In genomic region chr3:43995929-43996378, GRCh38 we compare ENCODE assay signal across 9 cellular contexts.
DNase-seq lines count a peak whose midpoint lies in the region; ATAC-seq, FAIRE-seq and TF ChIP-seq lines count a peak whose summit lies in the region.
"Had no signal": no experiment of that assay in that cellular context is flagged by ENCODE, and none has a peak within 500 bp of the region (broad histone marks: within the 10 kb centered on the region; RNA-seq: fewer than 3 reads in every experiment).

No MANE protein-coding gene starts in this region.

- H2BK120ac ChIP-seq in neuronal stem cell (ENCODE audit: low read depth, low read length), result peak overlapping the region; percentile 83

- H3K27me3 Mint-ChIP-seq in Calu3 (ENCODE audit: unreplicated experiment), result peaks cover 64% of the 10 kb centered on the region

- H3K4ac ChIP-seq in neuronal stem cell (ENCODE audit: low read length), result no peak overlapping the region

- peak overlapping the region; percentile 52 for H3K18ac ChIP-seq in neuronal stem cell (ENCODE audit: low read length)

- H4K8ac ChIP-seq in neuronal stem cell (ENCODE audit: low read depth, low read length), result no peak overlapping the region

- H3K4me3 Mint-ChIP-seq in Calu3 (ENCODE audit: low read depth, unreplicated experiment), result peak overlapping the region; percentile 73

- H3K4me3 ChIP-seq in MM.1S (ENCODE audit: low read length) (peak overlapping the region; percentile 89), bronchial epithelial cell (ENCODE audit: low read depth, low read length) (peak overlapping the region; percentile 51), neuronal stem cell (ENCODE audit: low read length in 2 of 2) (peak overlapping the region in 1 of 2 donors; percentile 75), MG63 (no peak overlapping the region)

- peaks cover 19% of the 10 kb centered on the region for H3K4me1 Mint-ChIP-seq in Calu3 (ENCODE audit: low read depth, unreplicated experiment)

- no peaks in the 10 kb centered on the region for H4K20me1 ChIP-seq in MM.1S (ENCODE audit: insufficient read depth, low read length)

- no peak overlapping the region for H4K91ac ChIP-seq in neuronal stem cell (ENCODE audit: low read depth, low read length, poor library complexity)

- H3K9me3 Mint-ChIP-seq in Calu3 (ENCODE audit: low read depth, unreplicated experiment), result no peaks in the 10 kb centered on the region

- FAIRE-seq in bronchial epithelial cell (lab: Jason Lieb, UNC), result no peak
- FAIRE-seq: islet of Langerhans had no signal

- H3K9ac ChIP-seq in MM.1S (ENCODE audit: low read length), result peak overlapping the region; percentile 5; the same call in 1 of the 2 replicates
- H3K9ac ChIP-seq in neuronal stem cell (ENCODE audit: low read depth, low read length, poor library complexity), result peak overlapping the region; percentile 84

- peak overlapping the region; percentile 94 for H2BK15ac ChIP-seq in neuronal stem cell (ENCODE audit: low read length)

- H3K23ac ChIP-seq in neuronal stem cell (ENCODE audit: low read depth, low read length, poor library complexity), result peak overlapping the region; percentile 80

- H3K36me3 Mint-ChIP-seq in Calu3 (ENCODE audit: insufficient read depth, unreplicated experiment), result peaks cover 28% of the 10 kb centered on the region

- no CpG with 5 or more reads among the region's 18 CpGs for WGBS in neuronal stem cell (ENCODE audit: extremely low coverage in 2 of 2, insufficient read length in 2 of 2, insufficient replicate concordance in 1 of 2), 2 donors

- CTCF ChIA-PET in Calu3 (lab: Charles Lee), result interaction anchor here (0.6 to 1.2 kb wide), 2 partner anchors 78 to 257 kb away, joined by 3 read pairs; no protein-coding TSS in a partner anchor

- peaks cover 10% of the 10 kb centered on the region; the same call in 1 of the 2 replicates for H3F3A ChIP-seq in MM.1S (ENCODE audit: insufficient read depth, low read length)

- peak overlapping the region; percentile 92 for H2AK5ac ChIP-seq in neuronal stem cell (ENCODE audit: low read depth, low read length)

- no peak for ATAC-seq in HG02884 (IDR thresholded peaks at IDR 0.05; ENCODE audit: unreplicated experiment)

- H3K9me3 ChIP-seq in MM.1S (replicated peaks; ENCODE audit: insufficient read depth, low read length) (no peaks in the 10 kb centered on the region), neuronal stem cell (replicated peaks in 1 of 2; ENCODE audit: control insufficient read depth in 2 of 2, insufficient read depth in 1 of 2, low read depth in 1 of 2, low read length in 2 of 2) (peaks cover 6% of the 10 kb centered on the region in 2 donors), MG63 (no peaks in the 10 kb centered on the region)

- peak overlapping the region; percentile 56 for H2AFZ ChIP-seq in MM.1S (ENCODE audit: low read length)
- peak overlapping the region; percentile 86 for H2AFZ ChIP-seq in neuronal stem cell (ENCODE audit: low read length)

- BruUV-seq in Calu3 (replicated peaks; lab: Mats Ljungman, UMichigan), result no TSS peak

- H3K9me2 ChIP-seq in MM.1S (replicated peaks; ENCODE audit: insufficient read depth, low read length), result no peaks in the 10 kb centered on the region

- H3K4me1 ChIP-seq in MM.1S (ENCODE audit: low read length) (peaks cover 24% of the 10 kb centered on the region), neuronal stem cell (ENCODE audit: control insufficient read depth in 2 of 2, insufficient read depth in 1 of 2, low read depth in 1 of 2, low read length in 2 of 2) (peaks cover 9 to 29% of the 10 kb centered on the region in 2 donors)

- DNase-seq in Calu3 (no peak), MM.1S (peak; percentile 19), bronchial epithelial cell (ENCODE audit: low read depth) (peak; percentile 13), neuronal stem cell (ENCODE audit: low spot score) (no peak), epidermal melanocyte (ENCODE audit: insufficient read length, low spot score) (no peak), MG63 (no peak), ureter (ENCODE audit: low spot score) (no peak)

- H3K27me3 ChIP-seq in MM.1S (replicated peaks; ENCODE audit: insufficient read depth, low read length) (peaks cover 16% of the 10 kb centered on the region; the same call in 1 of the 2 replicates), bronchial epithelial cell (ENCODE audit: control insufficient read depth, insufficient read depth, low read length) (peaks cover 26% of the 10 kb centered on the region), neuronal stem cell (ENCODE audit: control insufficient read depth in 3 of 3, insufficient read depth in 3 of 3, low read depth in 1 of 3, low read length in 3 of 3) (peaks cover 37 to 82% (median 62%) of the 10 kb centered on the region in 3 experiments), MG63 (peaks cover 48% of the 10 kb centered on the region)

- no peak overlapping the region for H3K14ac ChIP-seq in neuronal stem cell (ENCODE audit: low read length)

- peak overlapping the region; percentile 86 for H3K4me2 ChIP-seq in MM.1S (ENCODE audit: low read depth, low read length)
- peak overlapping the region; percentile 98 for H3K4me2 ChIP-seq in neuronal stem cell (ENCODE audit: insufficient read depth, low read length, poor library complexity, severe bottlenecking)

- no peaks in the 10 kb centered on the region for H3K79me1 ChIP-seq in neuronal stem cell (ENCODE audit: low read depth, low read length)

- peaks cover 11% of the 10 kb centered on the region for H3K79me2 ChIP-seq in MM.1S (ENCODE audit: low read length)

- no peak overlapping the region for H2BK12ac ChIP-seq in neuronal stem cell (ENCODE audit: low read length)

- no peak overlapping the region for H2BK5ac ChIP-seq in neuronal stem cell (ENCODE audit: low read length)

- H3K27ac ChIP-seq in MM.1S (ENCODE audit: low read length) (no peak overlapping the region; the same call in 1 of the 2 replicates), neuronal stem cell (replicated peaks; ENCODE audit: low read length) (no peak overlapping the region)

- TF ChIP-seq CTCF in Calu3 (IDR thresholded peaks at IDR 0.05; ENCODE audit: unreplicated experiment), result no peak
- no peak for TF ChIP-seq CTCF in MM.1S (IDR thresholded peaks at IDR 0.05; ENCODE audit: low read length)
- TF ChIP-seq CTCF in bronchial epithelial cell (IDR thresholded peaks at IDR 0.05; ENCODE audit: insufficient read depth, low read length, severe bottlenecking), result no peak

- no peak overlapping the region for H3K27ac Mint-ChIP-seq in Calu3 (ENCODE audit: unreplicated experiment)

- intact Hi-C loops in Calu3 (cut with micrococcal nuclease; ENCODE audit: unreplicated experiment), result loop anchor here (2.0 to 5.0 kb wide), 3 partner anchors 111 to 203 kb away; no protein-coding TSS in a partner anchor

- H3K36me3 ChIP-seq in MM.1S (replicated peaks; ENCODE audit: insufficient read depth, low read length) (no peaks in the 10 kb centered on the region), bronchial epithelial cell (ENCODE audit: control insufficient read depth, insufficient read depth, low read length) (no peaks in the 10 kb centered on the region), neuronal stem cell (replicated peaks in 1 of 2; ENCODE audit: control insufficient read depth in 2 of 2, insufficient read depth in 2 of 2, low read length in 2 of 2) (no peaks in the 10 kb centered on the region), MG63 (no peaks in the 10 kb centered on the region)

Comparison
In these comparisons a context has a peak if more than half of its experiments do, and no peak if none do; other contexts are left out.
1. DNase-seq: peak in MM.1S (single experiment) and bronchial epithelial cell (single experiment); none in Calu3 (single experiment), neuronal stem cell (single experiment), epidermal melanocyte (single experiment), MG63 (single experiment) and ureter (single experiment).